Comparison of ENCODE assay signal across 1 cellular context in the genomic region with DNA sequence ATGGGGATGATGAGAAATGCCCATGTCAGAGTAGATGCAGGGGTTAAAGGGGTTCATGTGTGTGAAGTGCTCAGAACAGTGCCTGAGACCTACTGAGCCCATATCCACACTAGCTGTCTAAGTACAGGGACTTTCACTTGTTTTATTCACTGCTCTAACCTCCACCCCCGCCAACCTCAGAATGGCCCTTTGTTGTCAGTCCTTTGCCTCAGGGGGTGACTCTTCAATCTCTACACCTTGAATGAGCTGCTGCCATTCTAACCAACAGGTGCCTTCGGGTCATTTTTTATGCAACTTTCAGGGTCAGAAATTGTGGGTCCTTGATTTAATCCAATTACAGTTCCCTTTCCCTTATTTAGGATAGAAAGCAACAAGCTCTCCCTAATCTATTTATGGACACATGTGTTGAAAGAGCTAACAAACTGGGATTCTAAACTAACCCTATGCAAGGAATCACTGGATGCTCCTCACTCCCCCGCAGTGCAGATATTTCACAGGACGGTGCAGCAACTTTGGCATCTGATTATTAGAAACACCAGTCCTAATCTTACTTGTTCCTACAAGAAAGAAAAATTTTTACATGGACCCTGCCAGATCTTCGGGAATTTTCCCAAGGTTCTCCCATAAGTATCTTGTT.
TF ChIP-seq lines count a peak whose summit lies in the region.

No MANE protein-coding gene starts in this region.

TF ChIP-seq in WTC11, 78 proteins besides CTCF, POLR2A, EP300 and RAD21 (continued from another document):
- TF ChIP-seq ESRRA (CRISPR knock-in tag; IDR thresholded peaks at IDR 0.05; ENCODE audit: borderline replicate concordance) = no peak
- TF ChIP-seq, protein P1, sequence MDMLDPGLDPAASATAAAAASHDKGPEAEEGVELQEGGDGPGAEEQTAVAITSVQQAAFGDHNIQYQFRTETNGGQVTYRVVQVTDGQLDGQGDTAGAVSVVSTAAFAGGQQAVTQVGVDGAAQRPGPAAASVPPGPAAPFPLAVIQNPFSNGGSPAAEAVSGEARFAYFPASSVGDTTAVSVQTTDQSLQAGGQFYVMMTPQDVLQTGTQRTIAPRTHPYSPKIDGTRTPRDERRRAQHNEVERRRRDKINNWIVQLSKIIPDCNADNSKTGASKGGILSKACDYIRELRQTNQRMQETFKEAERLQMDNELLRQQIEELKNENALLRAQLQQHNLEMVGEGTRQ (CRISPR knock-in tag; IDR thresholded peaks at IDR 0.05) = no peak
- TF ChIP-seq CREB1 (CRISPR knock-in tag; IDR thresholded peaks at IDR 0.05) = no peak
- TF ChIP-seq, protein P2, sequence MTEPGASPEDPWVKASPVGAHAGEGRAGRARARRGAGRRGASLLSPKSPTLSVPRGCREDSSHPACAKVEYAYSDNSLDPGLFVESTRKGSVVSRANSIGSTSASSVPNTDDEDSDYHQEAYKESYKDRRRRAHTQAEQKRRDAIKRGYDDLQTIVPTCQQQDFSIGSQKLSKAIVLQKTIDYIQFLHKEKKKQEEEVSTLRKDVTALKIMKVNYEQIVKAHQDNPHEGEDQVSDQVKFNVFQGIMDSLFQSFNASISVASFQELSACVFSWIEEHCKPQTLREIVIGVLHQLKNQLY (CRISPR knock-in tag; IDR thresholded peaks at IDR 0.05) = no peak
